ENCODE assay signal across 1 cellular context in genomic region chr15:51314391-51315337, GRCh38.
A peak's percentile ranks its signal among the peaks of the same experiment; 100 is the strongest.
TF ChIP-seq lines count a peak whose summit lies in the region.

No MANE protein-coding gene starts in this region.

TF ChIP-seq in HepG2, 621 proteins besides CTCF, POLR2A, EP300 and RAD21 (continues in another document):
- peak; percentile 72 for TF ChIP-seq FOXP4 (CRISPR knock-in tag; IDR thresholded peaks at IDR 0.05)
- TF ChIP-seq ZNF704 (CRISPR knock-in tag; IDR thresholded peaks at IDR 0.05; ENCODE audit: borderline replicate concordance), result no peak
- no peak for TF ChIP-seq REST (IDR thresholded peaks at IDR 0.05; ENCODE audit: borderline replicate concordance in 1 of 2, low read depth in 1 of 2, low read length in 2 of 2)
- no peak for TF ChIP-seq YY1 (IDR thresholded peaks at IDR 0.05; ENCODE audit: insufficient read depth, insufficient replicate concordance, low read depth, low read length)
- TF ChIP-seq TARDBP (CRISPR knock-in tag; IDR thresholded peaks at IDR 0.05), result no peak; the same call in 1 of the 2 replicates
- 0 out of 2 replicates have a peak, but pooled peaks have one; percentile 44 for TF ChIP-seq SIX1 (CRISPR knock-in tag; IDR thresholded peaks at IDR 0.05; ENCODE audit: borderline replicate concordance)
- TF ChIP-seq DMAP1 (CRISPR knock-in tag; IDR thresholded peaks at IDR 0.05), result peak; percentile 52
- no peak for TF ChIP-seq ZBTB40 (IDR thresholded peaks at IDR 0.05)
- TF ChIP-seq ZBTB40 (CRISPR knock-in tag; IDR thresholded peaks at IDR 0.05), result peak; percentile 26; the same call in 1 of the 2 replicates
- TF ChIP-seq POLR2AphosphoS2 (IDR thresholded peaks at IDR 0.05; ENCODE audit: low read depth, low read length), result no peak
- TF ChIP-seq ARID4A (CRISPR knock-in tag; IDR thresholded peaks at IDR 0.05; ENCODE audit: borderline replicate concordance), result peak; percentile 46; the same call in 1 of the 2 replicates
- 0 out of 2 replicates have a peak, but pooled peaks have one; percentile 47 for TF ChIP-seq MIER3 (CRISPR knock-in tag; IDR thresholded peaks at IDR 0.05; ENCODE audit: borderline replicate concordance)
- TF ChIP-seq ZBTB26 (CRISPR knock-in tag; IDR thresholded peaks at IDR 0.05; ENCODE audit: borderline replicate concordance), result 0 out of 2 replicates have a peak, but pooled peaks have one; percentile 43
- TF ChIP-seq TCF7 (IDR thresholded peaks at IDR 0.05; ENCODE audit: low read depth), result peak; percentile 61
- peak; percentile 49; the same call in 1 of the 2 replicates for TF ChIP-seq ZNF274 (CRISPR knock-in tag; IDR thresholded peaks at IDR 0.05)
- TF ChIP-seq KLF16 (CRISPR knock-in tag; IDR thresholded peaks at IDR 0.05), result peak in 1 of 2 experiments; percentile 58; a peak in 1 of 4 replicates
- peak; percentile 55; the same call in 1 of the 2 replicates for TF ChIP-seq HOXA3 (CRISPR knock-in tag; IDR thresholded peaks at IDR 0.05)
- TF ChIP-seq ZNF564 (CRISPR knock-in tag; IDR thresholded peaks at IDR 0.05), result no peak
- TF ChIP-seq KDM3A (CRISPR knock-in tag; IDR thresholded peaks at IDR 0.05; ENCODE audit: low read depth), result no peak
- TF ChIP-seq CEBPZ (IDR thresholded peaks at IDR 0.05; ENCODE audit: low read length), result no peak
- no peak; the same call in 1 of the 2 replicates for TF ChIP-seq MXD4 (CRISPR knock-in tag; IDR thresholded peaks at IDR 0.05)
- TF ChIP-seq ZFP37 (CRISPR knock-in tag; IDR thresholded peaks at IDR 0.05; ENCODE audit: borderline replicate concordance), result 0 out of 2 replicates have a peak, but pooled peaks have one; percentile 20
- peak; percentile 20; the same call in 1 of the 2 replicates for TF ChIP-seq ZNF607 (CRISPR knock-in tag; IDR thresholded peaks at IDR 0.05; ENCODE audit: borderline replicate concordance)
- TF ChIP-seq ZNF558 (CRISPR knock-in tag; IDR thresholded peaks at IDR 0.05; ENCODE audit: borderline replicate concordance), result no peak
- TF ChIP-seq FOXP1 (IDR thresholded peaks at IDR 0.05), result no peak
- TF ChIP-seq FOXP1 (CRISPR knock-in tag; IDR thresholded peaks at IDR 0.05), result peak; percentile 33
- TF ChIP-seq ZNF616 (CRISPR knock-in tag; IDR thresholded peaks at IDR 0.05; ENCODE audit: low read depth), result no peak
- 0 out of 2 replicates have a peak, but pooled peaks have one; percentile 71 for TF ChIP-seq ZNF441 (CRISPR knock-in tag; IDR thresholded peaks at IDR 0.05; ENCODE audit: borderline replicate concordance)
